ENCODE assay signal across 8 cellular contexts in genomic region chr15:41417418-41417811, GRCh38. TPM values are rescaled to one million over a fixed set of nuclear protein-coding genes. Genes with fewer than 3 reads are reported as not detected.
DNase-seq lines count a peak whose midpoint lies in the region; ATAC-seq, FAIRE-seq and TF ChIP-seq lines count a peak whose summit lies in the region.

No MANE protein-coding gene starts in this region.

- H2AFZ ChIP-seq in OCI-LY3 (ENCODE audit: low read depth, low read length): no peak overlapping the region
- no peak overlapping the region for H2AFZ ChIP-seq in HepG2 (ENCODE audit: low read length)

- no peaks in the 10 kb centered on the region for H3K9me3 ChIP-seq in OCI-LY3 (ENCODE audit: insufficient read depth, low read length)
- H3K9me3 ChIP-seq in HepG2 (ENCODE audit: low read length): no peaks in the 10 kb centered on the region

- TF ChIP-seq CTCF in OCI-LY3 (IDR thresholded peaks at IDR 0.05; ENCODE audit: low read depth, low read length) (no peak), cardiac fibroblast (IDR thresholded peaks at IDR 0.05; ENCODE audit: low read depth, low read length) (no peak), HepG2 (CRISPR knock-in tag; IDR thresholded peaks at IDR 0.05) (no peak)

- no peak for TF ChIP-seq EP300 in HepG2 (IDR thresholded peaks at IDR 0.05; ENCODE audit: low read depth in 2 of 2, low read length in 2 of 2)
- TF ChIP-seq EP300 in HepG2 (CRISPR knock-in tag; IDR thresholded peaks at IDR 0.05; ENCODE audit: borderline replicate concordance): no peak

- peak overlapping the region; percentile 97 for H3K4me2 ChIP-seq in OCI-LY3 (ENCODE audit: low read length)
- peak overlapping the region; percentile 82 for H3K4me2 ChIP-seq in HepG2 (ENCODE audit: low read depth, low read length)

- H3K79me2 ChIP-seq in OCI-LY3 (ENCODE audit: low read length) (peaks cover 69% of the 10 kb centered on the region), HepG2 (ENCODE audit: insufficient read depth, low read length) (peaks cover 53% of the 10 kb centered on the region)

- in situ Hi-C loops in HepG2 (cut with HindIII; ENCODE audit: extremely low pct_ligation_motif_present, low pct_unique_long_range_greater_than_20kb): no loop called here

- WGBS in HepG2 (ENCODE audit: low lambda C conversion rate): under 1% methylated on average over 13 of the region's 32 CpGs

- H4K20me1 ChIP-seq in OCI-LY3 (ENCODE audit: insufficient read depth, low read length) (peaks cover 24% of the 10 kb centered on the region), HepG2 (ENCODE audit: insufficient read depth, low read length) (peaks cover 15% of the 10 kb centered on the region)

- H3K27me3 ChIP-seq in OCI-LY3 (ENCODE audit: low read depth, low read length) (no peaks in the 10 kb centered on the region), HepG2 (ENCODE audit: control insufficient read depth in 1 of 2, insufficient read depth in 2 of 2, low read length in 2 of 2) (no peaks in the 10 kb centered on the region; a peak in 1 of 5 replicates)

- H3K36me3 ChIP-seq in OCI-LY3 (replicated peaks; ENCODE audit: low read depth, low read length) (peaks cover 7% of the 10 kb centered on the region), HepG2 (replicated peaks in 1 of 2; ENCODE audit: control insufficient read depth in 1 of 2, insufficient read depth in 2 of 2, low read length in 2 of 2) (no peaks in the 10 kb centered on the region)

- H3K4me1 ChIP-seq in OCI-LY3 (ENCODE audit: low read length): peaks cover 9% of the 10 kb centered on the region
- H3K4me1 ChIP-seq in HepG2 (ENCODE audit: insufficient read depth, low read length): peaks cover 42% of the 10 kb centered on the region

- POLR2A ChIA-PET in HepG2 (lab: Yijun Ruan, JAX): no interaction called here

- H3K4me3 ChIP-seq in OCI-LY3 (ENCODE audit: low read length) (peak overlapping the region; percentile 97), cardiac fibroblast (replicated peaks in 1 of 2; ENCODE audit: low read depth in 2 of 2, low read length in 2 of 2) (peak overlapping the region; percentile 78 to 84), HepG2 (replicated peaks in 1 of 3; ENCODE audit: insufficient read depth in 1 of 3, low read depth in 2 of 3, low read length in 3 of 3) (peak overlapping the region; percentile 76 to 98 (median 92))

- no peak; the same call in 1 of the 2 replicates for TF ChIP-seq RAD21 in HepG2 (CRISPR knock-in tag; IDR thresholded peaks at IDR 0.05)

- no peak for FAIRE-seq in HepG2 (lab: Jason Lieb, UNC)

- peak; percentile 52 for ATAC-seq in HG02642 (IDR thresholded peaks at IDR 0.05; ENCODE audit: poor library complexity, unreplicated experiment)
- ATAC-seq in HepG2: peak; percentile 75
- peak; percentile 47 for ATAC-seq in stimulated activated naive CD8-positive, alpha-beta T cell treated with anti-CD3 and anti-CD28 coated beads, Interleukin-15, Interleukin-2, amounts not matched to agents 100 U/mL and 50 U/mL, for 24 hours

- H3K9ac ChIP-seq in OCI-LY3 (ENCODE audit: low read length) (peak overlapping the region; percentile 73), HepG2 (ENCODE audit: insufficient read depth, low read depth, low read length) (peak overlapping the region; percentile 94)

- no peak overlapping the region for H3K27ac ChIP-seq in OCI-LY3 (ENCODE audit: low read length)
- peak overlapping the region; percentile 77 for H3K27ac ChIP-seq in HepG2 (ENCODE audit: extremely low read length, insufficient read depth, low read length)

- DNase-seq in SIG-M5 treated with dmso at 0.1 percent for 504 hours (lab: John Stamatoyannopoulos, UW; ENCODE audit: unreplicated experiment): peak; percentile 53
- no peak for DNase-seq in SIG-M5 (lab: John Stamatoyannopoulos, UW)
- peak; percentile 31 to 40 for DNase-seq in cardiac fibroblast (ENCODE audit: low read depth in 2 of 2)
- no peak for DNase-seq in HepG2 (ENCODE audit: low spot score)
- DNase-seq in stimulated activated naive CD8-positive, alpha-beta T cell treated with anti-CD3 and anti-CD28 coated beads, Interleukin-15, Interleukin-2, amounts not matched to agents 100 U/mL and 50 U/mL, for 24 hours: peak; percentile 50
- DNase-seq in NCI-H2107 treated with DMSO at 0.1 percent for 48 hours (lab: John Stamatoyannopoulos, UW; ENCODE audit: unreplicated experiment): no peak

- no peak for TF ChIP-seq POLR2A in HepG2 (IDR thresholded peaks at IDR 0.05; ENCODE audit: insufficient read depth in 1 of 2, low read depth in 2 of 2, low read length in 2 of 2)

- intact Hi-C loops in HepG2 (cut with micrococcal nuclease; ENCODE audit: unreplicated experiment): no loop called here

- BruUV-seq in HepG2 (replicated peaks; lab: Mats Ljungman, UMichigan): no TSS peak

- CTCF ChIA-PET in HepG2 (lab: Yijun Ruan, JAX; ENCODE audit: low intra/inter-chr PET ratio, low total read pairs): no interaction called here

TF ChIP-seq in HepG2, 621 proteins besides CTCF, POLR2A, EP300 and RAD21 (continues in another document):
- TF ChIP-seq ZNF367 (CRISPR knock-in tag; IDR thresholded peaks at IDR 0.05; ENCODE audit: borderline replicate concordance) (peak; percentile 67; the same call in 1 of the 2 replicates), CBFB (CRISPR knock-in tag; IDR thresholded peaks at IDR 0.05) (no peak), ZBTB42 (CRISPR knock-in tag; IDR thresholded peaks at IDR 0.05) (0 out of 2 replicates have a peak, but pooled peaks have one; percentile 1)

RNA-seq across cellular contexts. Expression of gene RTF1, which starts 0.5 kb away (rescaled TPM):
- 17.9 and 22.0 TPM in 2 replicates for total RNA-seq in HepG2 (2016; rRNA removed; fragmentation: Illumina TruSeq; extraction: Trizol)
- total RNA-seq in HepG2 (2016; cell fraction: cytosol; rRNA removed; fragmentation: Illumina TruSeq; extraction: Trizol; ENCODE audit: low read depth): 10.3 and 10.6 TPM in 2 replicates
- total RNA-seq in HepG2 (2016; cell fraction: insoluble cytoplasmic fraction; rRNA removed; fragmentation: Illumina TruSeq; extraction: Trizol): 19.3 and 20.7 TPM in 2 replicates
- total RNA-seq in HepG2 (2016; cell fraction: membrane; rRNA removed; fragmentation: Illumina TruSeq; extraction: Trizol): 7.2 and 8.9 TPM in 2 replicates
- 16.0 and 18.0 TPM in 2 replicates for total RNA-seq in HepG2 (2016; cell fraction: nucleus; rRNA removed; fragmentation: Illumina TruSeq; extraction: Trizol)
- 13.6 and 13.9 TPM in 2 replicates for polyA plus RNA-seq in HepG2 (2011; rRNA removed)
- polyA plus RNA-seq in HepG2 (2011; cell fraction: cytosol; rRNA removed): 7.8 and 10.1 TPM in 2 replicates
- polyA plus RNA-seq in HepG2 (2011; cell fraction: nucleus; rRNA removed): 6.0 and 10.8 TPM in 2 replicates
- polyA plus RNA-seq in HepG2 (2012): 10.5 and 14.7 TPM in 2 replicates
- 0.95 and 1.3 TPM in 2 replicates for polyA plus RNA-seq in HepG2 (2016; cell fraction: cytosol; fragmentation: Illumina TruSeq; extraction: Trizol; ENCODE audit: low read depth)
- polyA plus RNA-seq in HepG2 (2016; cell fraction: insoluble cytoplasmic fraction; fragmentation: Illumina TruSeq; extraction: Trizol; ENCODE audit: low read depth): 26.5 and 29.3 TPM in 2 replicates
- polyA plus RNA-seq in HepG2 (2016; cell fraction: membrane; fragmentation: Illumina TruSeq; extraction: Trizol; ENCODE audit: low read depth): 3.7 and 5.0 TPM in 2 replicates
- polyA plus RNA-seq in HepG2 (2016; cell fraction: nucleus; fragmentation: Illumina TruSeq; extraction: Trizol; ENCODE audit: insufficient read depth, low read depth): 26.0 and 36.3 TPM in 2 replicates
- polyA minus RNA-seq in HepG2 (2011; rRNA and poly(A)+ RNA removed; ENCODE audit: low replicate concordance): 8.0 and 26.1 TPM in 2 replicates
- polyA minus RNA-seq in HepG2 (2011; cell fraction: cytosol; rRNA and poly(A)+ RNA removed): 10.1 and 12.2 TPM in 2 replicates
- polyA minus RNA-seq in HepG2 (2011; cell fraction: nucleus; rRNA and poly(A)+ RNA removed): 13.1 and 14.5 TPM in 2 replicates

RNA-seq across cellular contexts. Expression of gene NDUFAF1, which starts 15.1 kb away (rescaled TPM):
- total RNA-seq in HepG2 (2016; rRNA removed; fragmentation: Illumina TruSeq; extraction: Trizol): 16.9 and 23.1 TPM in 2 replicates
- total RNA-seq in HepG2 (2016; cell fraction: cytosol; rRNA removed; fragmentation: Illumina TruSeq; extraction: Trizol; ENCODE audit: low read depth): 2.5 and 2.7 TPM in 2 replicates
- total RNA-seq in HepG2 (2016; cell fraction: insoluble cytoplasmic fraction; rRNA removed; fragmentation: Illumina TruSeq; extraction: Trizol): 16.2 and 21.9 TPM in 2 replicates
- 4.9 and 6.7 TPM in 2 replicates for total RNA-seq in HepG2 (2016; cell fraction: membrane; rRNA removed; fragmentation: Illumina TruSeq; extraction: Trizol)
- 7.0 and 7.1 TPM in 2 replicates for total RNA-seq in HepG2 (2016; cell fraction: nucleus; rRNA removed; fragmentation: Illumina TruSeq; extraction: Trizol)
- polyA plus RNA-seq in HepG2 (2011; rRNA removed): 5.4 and 7.4 TPM in 2 replicates
- 4.2 and 4.9 TPM in 2 replicates for polyA plus RNA-seq in HepG2 (2011; cell fraction: cytosol; rRNA removed)
- polyA plus RNA-seq in HepG2 (2011; cell fraction: nucleus; rRNA removed): 1.6 and 2.9 TPM in 2 replicates
- 5.6 and 8.5 TPM in 2 replicates for polyA plus RNA-seq in HepG2 (2012)
- 3.0 and 3.1 TPM in 2 replicates for polyA plus RNA-seq in HepG2 (2016; cell fraction: cytosol; fragmentation: Illumina TruSeq; extraction: Trizol; ENCODE audit: low read depth)
- polyA plus RNA-seq in HepG2 (2016; cell fraction: insoluble cytoplasmic fraction; fragmentation: Illumina TruSeq; extraction: Trizol; ENCODE audit: low read depth): 19.3 and 21.4 TPM in 2 replicates
- polyA plus RNA-seq in HepG2 (2016; cell fraction: membrane; fragmentation: Illumina TruSeq; extraction: Trizol; ENCODE audit: low read depth): 3.6 and 3.8 TPM in 2 replicates
- polyA plus RNA-seq in HepG2 (2016; cell fraction: nucleus; fragmentation: Illumina TruSeq; extraction: Trizol; ENCODE audit: insufficient read depth, low read depth): 11.6 and 12.2 TPM in 2 replicates
- 2.1 and 6.0 TPM in 2 replicates for polyA minus RNA-seq in HepG2 (2011; rRNA and poly(A)+ RNA removed; ENCODE audit: low replicate concordance)
- 2.3 and 3.2 TPM in 2 replicates for polyA minus RNA-seq in HepG2 (2011; cell fraction: cytosol; rRNA and poly(A)+ RNA removed)
- polyA minus RNA-seq in HepG2 (2011; cell fraction: nucleus; rRNA and poly(A)+ RNA removed): 4.1 and 4.5 TPM in 2 replicates

Comparison
In these comparisons a context has a peak if more than half of its experiments do, and no peak if none do; other contexts are left out.
1. DNase-seq: peak in SIG-M5 treated with dmso at 0.1 percent for 504 hours (single experiment), cardiac fibroblast (2 of 2) and stimulated activated naive CD8-positive, alpha-beta T cell treated with anti-CD3 and anti-CD28 coated beads, Interleukin-15, Interleukin-2, amounts not matched to agents 100 U/mL and 50 U/mL, for 24 hours (single experiment); none in SIG-M5 (single experiment), HepG2 (single experiment) and NCI-H2107 treated with DMSO at 0.1 percent for 48 hours (single experiment).
2. Peak in every context shown above with its lines, with median percentiles within 50 percentile points of each other: ATAC-seq and H3K4me3 ChIP-seq.